ENCODE assay signal across 1 cellular context in the genomic region with DNA sequence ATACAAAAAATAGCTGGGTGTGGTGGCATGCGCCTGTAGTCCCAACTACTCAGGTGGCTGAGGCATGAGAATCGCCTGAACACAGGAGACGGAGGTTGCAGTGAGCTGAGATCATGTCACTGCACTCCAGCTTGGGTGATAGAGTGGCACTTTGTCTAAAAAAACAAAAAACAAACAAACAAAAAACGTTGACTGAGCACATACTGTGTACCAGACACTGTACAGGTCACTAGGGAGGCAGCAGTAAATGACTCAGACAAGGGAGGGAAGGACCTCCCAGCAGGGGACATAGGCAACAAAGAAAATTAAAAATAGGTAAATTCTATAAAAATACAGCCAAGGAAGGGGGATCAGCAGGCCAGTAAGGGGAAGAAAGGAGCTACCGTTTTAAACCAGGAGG.
TF ChIP-seq lines count a peak whose summit lies in the region.

No MANE protein-coding gene starts in this region.

TF ChIP-seq in HCT116, 20 proteins besides CTCF, POLR2A, EP300 and RAD21:
- TF ChIP-seq SP1 (IDR thresholded peaks at IDR 0.05; ENCODE audit: low read depth) = no peak
- no peak for TF ChIP-seq EGR1 (IDR thresholded peaks at IDR 0.05; ENCODE audit: low read depth)
- no peak for TF ChIP-seq JUND (IDR thresholded peaks at IDR 0.05)
- no peak for TF ChIP-seq EZH2phosphoT487 (IDR thresholded peaks at IDR 0.05; ENCODE audit: borderline replicate concordance)
- no peak for TF ChIP-seq SRF (IDR thresholded peaks at IDR 0.05; ENCODE audit: low read depth)
- no peak for TF ChIP-seq EZH2 (IDR thresholded peaks at IDR 0.05)
- no peak for TF ChIP-seq YY1 (IDR thresholded peaks at IDR 0.05; ENCODE audit: extremely low read depth, insufficient replicate concordance, low read depth, low read length)
- no peak for TF ChIP-seq ELF1 (IDR thresholded peaks at IDR 0.05; ENCODE audit: borderline replicate concordance, low read depth)
- no peak for TF ChIP-seq REST (IDR thresholded peaks at IDR 0.05; ENCODE audit: low read depth)
- TF ChIP-seq FOSL1 (IDR thresholded peaks at IDR 0.05; ENCODE audit: low read depth) = no peak
- no peak for TF ChIP-seq ATF3 (IDR thresholded peaks at IDR 0.05)
- TF ChIP-seq ZFX (IDR thresholded peaks at IDR 0.05) = no peak
- TF ChIP-seq SIN3A (IDR thresholded peaks at IDR 0.05; ENCODE audit: low read depth) = no peak
- no peak for TF ChIP-seq POLR2AphosphoS5 (IDR thresholded peaks at IDR 0.05; ENCODE audit: low read depth, low read length)
- TF ChIP-seq, protein P1, sequence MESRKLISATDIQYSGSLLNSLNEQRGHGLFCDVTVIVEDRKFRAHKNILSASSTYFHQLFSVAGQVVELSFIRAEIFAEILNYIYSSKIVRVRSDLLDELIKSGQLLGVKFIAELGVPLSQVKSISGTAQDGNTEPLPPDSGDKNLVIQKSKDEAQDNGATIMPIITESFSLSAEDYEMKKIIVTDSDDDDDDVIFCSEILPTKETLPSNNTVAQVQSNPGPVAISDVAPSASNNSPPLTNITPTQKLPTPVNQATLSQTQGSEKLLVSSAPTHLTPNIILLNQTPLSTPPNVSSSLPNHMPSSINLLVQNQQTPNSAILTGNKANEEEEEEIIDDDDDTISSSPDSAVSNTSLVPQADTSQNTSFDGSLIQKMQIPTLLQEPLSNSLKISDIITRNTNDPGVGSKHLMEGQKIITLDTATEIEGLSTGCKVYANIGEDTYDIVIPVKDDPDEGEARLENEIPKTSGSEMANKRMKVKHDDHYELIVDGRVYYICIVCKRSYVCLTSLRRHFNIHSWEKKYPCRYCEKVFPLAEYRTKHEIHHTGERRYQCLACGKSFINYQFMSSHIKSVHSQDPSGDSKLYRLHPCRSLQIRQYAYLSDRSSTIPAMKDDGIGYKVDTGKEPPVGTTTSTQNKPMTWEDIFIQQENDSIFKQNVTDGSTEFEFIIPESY (IDR thresholded peaks at IDR 0.05; ENCODE audit: extremely low read depth, insufficient replicate concordance, low read length) = no peak
